Comparison of ENCODE assay signal across 8 cellular contexts in the genomic region with DNA sequence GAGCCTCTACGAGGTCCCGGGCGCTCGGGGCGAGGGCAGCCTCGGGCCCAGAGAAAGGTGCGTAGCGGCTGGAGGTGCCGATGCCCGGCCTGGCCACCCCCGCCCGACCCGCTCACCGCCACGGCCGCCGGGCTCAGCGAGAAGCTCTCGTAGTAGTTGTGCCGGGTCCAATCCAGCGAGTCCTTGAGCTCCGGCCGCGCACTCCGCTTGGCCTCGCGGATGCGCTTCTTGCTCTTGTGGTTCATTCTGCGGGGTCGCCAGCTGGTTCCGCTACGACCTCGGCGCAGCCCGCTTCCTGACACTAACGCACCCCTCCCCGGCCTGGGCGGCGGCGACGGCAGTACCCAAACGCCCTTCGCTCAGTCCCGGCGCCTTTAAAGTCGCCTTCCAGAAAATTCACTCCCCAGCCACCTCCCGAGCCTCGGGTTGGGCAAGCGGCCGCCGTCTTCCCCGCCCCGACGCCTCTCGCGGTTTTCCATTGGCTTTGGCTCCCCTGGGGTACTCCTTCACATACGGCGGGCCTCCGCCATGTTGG. TPM values are rescaled to one million over a fixed set of nuclear protein-coding genes. Genes with fewer than 3 reads are reported as not detected.
DNase-seq lines count a peak whose midpoint lies in the region; ATAC-seq and TF ChIP-seq lines count a peak whose summit lies in the region.

JMJD6 (minus strand) TSS at position 376 of the 535 bp plus-strand sequence; CDS start at position 245, 131 bp downstream.

- H3K4me3 ChIP-seq in HL-60 (replicated peaks; ENCODE audit: insufficient read depth, low read length) = peak within 1 kb of the TSS; percentile 82
- peak within 1 kb of the TSS; percentile 68 for H3K4me3 ChIP-seq in mucosa of stomach (ENCODE audit: low read length)

- peaks cover 20% of the 10 kb centered on the region for H3K4me1 ChIP-seq in mucosa of stomach (ENCODE audit: control insufficient read depth, insufficient read depth, low read length)

- no peaks in the 10 kb centered on the region for H3K9me3 Mint-ChIP-seq in stimulated activated memory B cell treated with anti-CD40 and anti-IgM and Interleukin-4, amounts not matched to agents 10 μg/mL and 1 μg/mL and 100 μg/mL, for 72 hours

- H3K27ac ChIP-seq in HL-60 (replicated peaks) = peak within 1 kb of the TSS; percentile 100

- no peaks in the 10 kb centered on the region for H3K27me3 Mint-ChIP-seq in stimulated activated memory B cell treated with anti-CD40 and anti-IgM and Interleukin-4, amounts not matched to agents 10 μg/mL and 1 μg/mL and 100 μg/mL, for 72 hours

- H3K9me3 ChIP-seq in mucosa of stomach (ENCODE audit: control insufficient read depth, low read length) = no peaks in the 10 kb centered on the region

- no peaks in the 10 kb centered on the region for H3K36me3 ChIP-seq in mucosa of stomach (ENCODE audit: control insufficient read depth, insufficient read depth, low read length)

- TF ChIP-seq CTCF in HL-60 (IDR thresholded peaks at IDR 0.05; ENCODE audit: insufficient read depth, low read length) = no peak

- ATAC-seq in GM19468 (IDR thresholded peaks at IDR 0.05; ENCODE audit: extremely low read depth, unreplicated experiment) = peak; percentile 53
- ATAC-seq in esophagus mucosa = peak; percentile 94
- peak; percentile 94 for ATAC-seq in stimulated activated memory B cell treated with anti-CD40 and anti-IgM and Interleukin-4, amounts not matched to agents 10 μg/mL and 1 μg/mL and 100 μg/mL, for 72 hours

- H3K9ac ChIP-seq in mucosa of stomach (ENCODE audit: low read length) = peak within 1 kb of the TSS; percentile 92

- H3K36me3 Mint-ChIP-seq in stimulated activated memory B cell treated with anti-CD40 and anti-IgM and Interleukin-4, amounts not matched to agents 10 μg/mL and 1 μg/mL and 100 μg/mL, for 72 hours = peaks cover 23% of the 10 kb centered on the region

- H3K4me3 Mint-ChIP-seq in stimulated activated memory B cell treated with anti-CD40 and anti-IgM and Interleukin-4, amounts not matched to agents 10 μg/mL and 1 μg/mL and 100 μg/mL, for 72 hours = peak within 1 kb of the TSS; percentile 87

- no peaks in the 10 kb centered on the region for H3K27me3 ChIP-seq in HL-60 (ENCODE audit: insufficient read depth, poor library complexity, severe bottlenecking)
- no peaks in the 10 kb centered on the region for H3K27me3 ChIP-seq in mucosa of stomach (ENCODE audit: control insufficient read depth, insufficient read depth, low read length)

- peak within 1 kb of the TSS; percentile 99 for H3K27ac Mint-ChIP-seq in stimulated activated memory B cell treated with anti-CD40 and anti-IgM and Interleukin-4, amounts not matched to agents 10 μg/mL and 1 μg/mL and 100 μg/mL, for 72 hours

- DNase-seq in DMS 273 (lab: John Stamatoyannopoulos, UW; ENCODE audit: unreplicated experiment) = peak; percentile 98
- DNase-seq in HL-60 (ENCODE audit: low read depth in 1 of 2, low spot score in 1 of 2) = peak; percentile 97 to 99
- DNase-seq in NCI-H82 treated with DMSO at 0.1 percent for 48 hours (lab: John Stamatoyannopoulos, UW; ENCODE audit: unreplicated experiment) = peak; percentile 95
- peak; percentile 92 for DNase-seq in activated CD8-positive, alpha-beta memory T cell treated with anti-CD3 and anti-CD28 coated beads, Interleukin-2, amount 50 U/mL, for 4 hours

- peaks cover 53% of the 10 kb centered on the region for H3K4me1 Mint-ChIP-seq in stimulated activated memory B cell treated with anti-CD40 and anti-IgM and Interleukin-4, amounts not matched to agents 10 μg/mL and 1 μg/mL and 100 μg/mL, for 72 hours

RNA-seq across cellular contexts. Expression of gene JMJD6, which starts in this region (rescaled TPM):
- 11.0 TPM for total RNA-seq in esophagus mucosa

Comparison
In these comparisons a context has a peak if more than half of its experiments do, and no peak if none do; other contexts are left out.
1. Peak in every context shown above with its lines: DNase-seq, ATAC-seq, H3K4me3 ChIP-seq and H3K27ac ChIP-seq.